33 cellular contexts compared by ENCODE assay signal in genomic region chr1:161494069-161494735, GRCh38. TPM values are rescaled to one million over a fixed set of nuclear protein-coding genes. Genes with fewer than 3 reads are reported as not detected.
A peak's percentile ranks its signal among the peaks of the same experiment; 100 is the strongest.
DNase-seq lines count a peak whose midpoint lies in the region; ATAC-seq, FAIRE-seq and TF ChIP-seq lines count a peak whose summit lies in the region.
"Had no signal": no experiment of that assay in that cellular context is flagged by ENCODE, and none has a peak within 500 bp of the region (broad histone marks: within the 10 kb centered on the region; RNA-seq: fewer than 3 reads in every experiment).

No MANE protein-coding gene starts in this region.

- no TSS peak for BruUV-seq in GM12878 (replicated peaks; lab: Mats Ljungman, UMichigan)
- no TSS peak for BruUV-seq in mammary epithelial cell (replicated peaks; lab: Mats Ljungman, UMichigan)

- H3K27me3 Mint-ChIP-seq in osteocyte (ENCODE audit: unreplicated experiment), result peaks cover 52% of the 10 kb centered on the region
- peaks cover 27% of the 10 kb centered on the region for H3K27me3 Mint-ChIP-seq in stimulated activated memory B cell treated with anti-CD40 and anti-IgM and Interleukin-4, amounts not matched to agents 10 μg/mL and 1 μg/mL and 100 μg/mL, for 72 hours

- no peaks in the 10 kb centered on the region for H3K9me3 ChIP-seq in GM12878 (replicated peaks; ENCODE audit: control insufficient read depth, insufficient read depth, low read length)
- no peaks in the 10 kb centered on the region for H3K9me3 ChIP-seq in mammary epithelial cell (replicated peaks; ENCODE audit: insufficient read depth, low read length)
- H3K9me3 ChIP-seq: BE2C, SJSA1 had no signal

- dilution Hi-C loops in mammary epithelial cell (cut with HindIII; ENCODE audit: low sequenced_read_pairs), result no loop called here

- H3K4me1 Mint-ChIP-seq in osteocyte (ENCODE audit: unreplicated experiment), result no peaks in the 10 kb centered on the region
- peaks cover 21% of the 10 kb centered on the region for H3K4me1 Mint-ChIP-seq in stimulated activated memory B cell treated with anti-CD40 and anti-IgM and Interleukin-4, amounts not matched to agents 10 μg/mL and 1 μg/mL and 100 μg/mL, for 72 hours

- H3K4me3 Mint-ChIP-seq in osteocyte (ENCODE audit: unreplicated experiment), result no peak overlapping the region
- H3K4me3 Mint-ChIP-seq in stimulated activated memory B cell treated with anti-CD40 and anti-IgM and Interleukin-4, amounts not matched to agents 10 μg/mL and 1 μg/mL and 100 μg/mL, for 72 hours, result no peak overlapping the region
- H3K4me3 Mint-ChIP-seq: CD14-positive monocyte; CD8-positive, alpha-beta memory T cell had no signal

- no peak overlapping the region for H3K4me3 ChIP-seq in GM12878
- no peak overlapping the region for H3K4me3 ChIP-seq in mammary epithelial cell (replicated peaks in 1 of 3; ENCODE audit: insufficient read depth in 1 of 3, low read depth in 2 of 3, low read length in 3 of 3)
- H3K4me3 ChIP-seq: PC-9, SJSA1 had no signal

- ATAC-seq in GM12878, result peak; percentile 58
- ATAC-seq in HG02642 (IDR thresholded peaks at IDR 0.05; ENCODE audit: poor library complexity, unreplicated experiment), result no peak
- ATAC-seq in stimulated activated memory B cell treated with anti-CD40 and anti-IgM and Interleukin-4, amounts not matched to agents 10 μg/mL and 1 μg/mL and 100 μg/mL, for 72 hours, result no peak

- no peak overlapping the region for H3K27ac Mint-ChIP-seq in osteocyte (ENCODE audit: unreplicated experiment)
- H3K27ac Mint-ChIP-seq in stimulated activated memory B cell treated with anti-CD40 and anti-IgM and Interleukin-4, amounts not matched to agents 10 μg/mL and 1 μg/mL and 100 μg/mL, for 72 hours, result no peak overlapping the region
- H3K27ac Mint-ChIP-seq: CD14-positive monocyte; CD8-positive, alpha-beta memory T cell had no signal

- POLR2A ChIA-PET in GM12878 (lab: Charles Lee), result interaction anchor here (0.5 kb wide), 1 partner anchor 269 kb away, joined by 3 read pairs; the partner anchor contains the start of gene TOMM40L

- no peak for TF ChIP-seq CTCF in GM12878 (IDR thresholded peaks at IDR 0.05 in 2 of 3, conservative IDR thresholded peaks at IDR 0.05 in 1 of 3; ENCODE audit: control insufficient read depth in 2 of 3, extremely low read depth in 1 of 3, insufficient read depth in 1 of 3, low read depth in 3 of 3, low read length in 3 of 3)
- TF ChIP-seq CTCF in osteocyte (IDR thresholded peaks at IDR 0.05), result no peak
- TF ChIP-seq CTCF in mammary epithelial cell (conservative IDR thresholded peaks at IDR 0.05 in 1 of 2, IDR thresholded peaks at IDR 0.05 in 1 of 2; ENCODE audit: extremely low read depth in 1 of 2, insufficient read depth in 1 of 2, low read depth in 1 of 2, low read length in 2 of 2), result no peak

- CTCF ChIA-PET in GM12878 (lab: Yijun Ruan, JAX) (interaction anchor here (1.5 kb wide), 1 partner anchor 11 kb away, joined by 6 read pairs; no protein-coding TSS in a partner anchor), mammary epithelial cell (lab: Charles Lee; ENCODE audit: low non-redundant PET) (no interaction called here)

- H2AFZ ChIP-seq in GM12878 (ENCODE audit: control insufficient read depth, low read depth, low read length) (no peak overlapping the region), mammary epithelial cell (ENCODE audit: low read depth, low read length) (no peak overlapping the region)
- H2AFZ ChIP-seq: PC-9 had no signal

- H3K4me1 ChIP-seq in GM12878 (ENCODE audit: control insufficient read depth, insufficient read depth, low read length) (no peaks in the 10 kb centered on the region), mammary epithelial cell (ENCODE audit: insufficient read depth, low read length) (no peaks in the 10 kb centered on the region)
- H3K4me1 ChIP-seq: BE2C, SJSA1 had no signal

- H3K27me3 ChIP-seq in GM12878 (replicated peaks in 1 of 2; ENCODE audit: control insufficient read depth in 2 of 2, insufficient read depth in 2 of 2, low read length in 1 of 2), result no peaks in the 10 kb centered on the region
- H3K27me3 ChIP-seq in mammary epithelial cell (ENCODE audit: insufficient read depth, low read length), result no peaks in the 10 kb centered on the region

- in situ Hi-C loops in GM12878 (cut with MboI), result no loop called here
- in situ Hi-C loops in mammary epithelial cell (cut with MboI; ENCODE audit: low sequenced_read_pairs in 2 of 2), result no loop called here

- H4K20me1 ChIP-seq in GM12878 (ENCODE audit: control insufficient read depth, insufficient read depth), result no peaks in the 10 kb centered on the region
- H4K20me1 ChIP-seq in mammary epithelial cell (ENCODE audit: insufficient read depth, low read length), result no peaks in the 10 kb centered on the region

- SMC1A ChIA-PET in GM12878 (lab: Charles Lee; ENCODE audit: uncharacterized antibody, unreplicated experiment), result interaction anchor here (0.9 to 2.4 kb wide), 2 partner anchors 8 to 12 kb away, joined by 4 to 5 read pairs; no protein-coding TSS in a partner anchor

- TF ChIP-seq RAD21 in GM12878 (IDR thresholded peaks at IDR 0.05; ENCODE audit: insufficient read depth, low read depth, low read length), result no peak

- no peak overlapping the region for H3K9ac ChIP-seq in GM12878 (ENCODE audit: control insufficient read depth, insufficient read depth, low read length)
- no peak overlapping the region for H3K9ac ChIP-seq in mammary epithelial cell (ENCODE audit: insufficient read depth, low read length)

- TF ChIP-seq POLR2A in GM12892 (IDR thresholded peaks at IDR 0.05; ENCODE audit: low read depth, low read length), result no peak
- TF ChIP-seq POLR2A in GM12878 (IDR thresholded peaks at IDR 0.05; ENCODE audit: low read depth, low read length), result no peak

- no peaks in the 10 kb centered on the region for H3K36me3 ChIP-seq in GM12878 (ENCODE audit: control insufficient read depth in 2 of 2, insufficient read depth in 2 of 2, low read length in 1 of 2)
- no peaks in the 10 kb centered on the region for H3K36me3 ChIP-seq in mammary epithelial cell (ENCODE audit: insufficient read depth, low read length)
- H3K36me3 ChIP-seq: BE2C, SJSA1 had no signal

- H3K36me3 Mint-ChIP-seq in osteocyte (ENCODE audit: unreplicated experiment), result no peaks in the 10 kb centered on the region
- H3K36me3 Mint-ChIP-seq in stimulated activated memory B cell treated with anti-CD40 and anti-IgM and Interleukin-4, amounts not matched to agents 10 μg/mL and 1 μg/mL and 100 μg/mL, for 72 hours, result no peaks in the 10 kb centered on the region
- H3K36me3 Mint-ChIP-seq: CD8-positive, alpha-beta memory T cell had no signal

- no peak for TF ChIP-seq EP300 in GM12878 (IDR thresholded peaks at IDR 0.05; ENCODE audit: borderline replicate concordance in 1 of 2, control insufficient read depth in 1 of 2, low read depth in 2 of 2, low read length in 2 of 2)

- RAD21 ChIA-PET in GM12878 (lab: Charles Lee; ENCODE audit: unreplicated experiment), result interaction anchor here (0.6 to 2.4 kb wide), 5 partner anchors 9 to 1490 kb away, joined by 3 to 8 read pairs (median 4); no protein-coding TSS in a partner anchor

- no peak overlapping the region for H3K4me2 ChIP-seq in GM12878 (ENCODE audit: control insufficient read depth, insufficient read depth)
- no peak overlapping the region for H3K4me2 ChIP-seq in mammary epithelial cell (ENCODE audit: insufficient read depth, low read depth, low read length)
- H3K4me2 ChIP-seq: PC-9 had no signal

- DNase-seq in GM12892 (ENCODE audit: insufficient read length) (no peak), RPMI7951 (ENCODE audit: low read depth) (peak; percentile 53), GM12878 (ENCODE audit: low read depth, low spot score) (no peak), osteocyte (ENCODE audit: extremely low spot score, unreplicated experiment) (peak; percentile 25), mammary epithelial cell (no peak), DMS79 (lab: John Stamatoyannopoulos, UW) (no peak)
- DNase-seq: 8988T; ACHN; BE2C; CD8-positive, alpha-beta memory T cell; DMS 273 treated with DMSO at 0.1 percent for 48 hours; DMS79 treated with DMSO at 0.1 percent for 48 hours; GF-D8; HCEC 1CT; Karpas-422; NCI-H1092 treated with DMSO at 0.1 percent for 48 hours; NCI-H1436; NCI-H187; NCI-H2081 treated with DMSO at 0.1 percent for 48 hours; NCI-H2171; NCI-H524 treated with DMSO at 0.1 percent for 48 hours; NCI-H774; NK-92 treated with Interleukin-12 subunit alpha and Interleukin-12 subunit beta, amount 100 ng/mL, for 24 hours; PC-9; Right ventricle myocardium superior; RPMI8226 had no signal

- H3K79me2 ChIP-seq in GM12878 (ENCODE audit: control insufficient read depth, insufficient read depth, low read length) (no peaks in the 10 kb centered on the region), mammary epithelial cell (ENCODE audit: insufficient read depth, low read length) (no peaks in the 10 kb centered on the region)

- intact Hi-C loops in GM12878 (cut with micrococcal nuclease; ENCODE audit: unreplicated experiment) (no loop called here), mammary epithelial cell (cut with micrococcal nuclease) (no loop called here)

- H3K9me3 Mint-ChIP-seq in osteocyte (ENCODE audit: unreplicated experiment), result no peaks in the 10 kb centered on the region
- no peaks in the 10 kb centered on the region for H3K9me3 Mint-ChIP-seq in stimulated activated memory B cell treated with anti-CD40 and anti-IgM and Interleukin-4, amounts not matched to agents 10 μg/mL and 1 μg/mL and 100 μg/mL, for 72 hours
- H3K9me3 Mint-ChIP-seq: CD8-positive, alpha-beta memory T cell had no signal

- WGBS in GM12878 (ENCODE audit: insufficient coverage, insufficient replicate concordance, low lambda C conversion rate, missing lambda C conversion rate), result 0% methylated on average over 4 of the region's 4 CpGs
- WGBS in mammary epithelial cell (ENCODE audit: low coverage, missing lambda C conversion rate), result 53% methylated on average over 4 of the region's 4 CpGs

- H3K27ac ChIP-seq in GM12878 (ENCODE audit: control insufficient read depth, insufficient read depth), result no peak overlapping the region
- no peak overlapping the region for H3K27ac ChIP-seq in mammary epithelial cell (ENCODE audit: insufficient read depth, low read depth, low read length)
- H3K27ac ChIP-seq: PC-9, SJSA1 had no signal

- FAIRE-seq in GM12892 (lab: Jason Lieb, UNC), result peak; percentile 53
- FAIRE-seq in GM12878 (lab: Jason Lieb, UNC), result no peak
- FAIRE-seq: GM18507, H1 had no signal

RNA-seq across cellular contexts. Expression of gene FCGR2A, which starts 11.1 kb away (rescaled TPM):
- 1.9 TPM for polyA plus RNA-seq in GM12892 (2012; ENCODE audit: missing spikeins)
- 0.68 and 2.9 TPM in 2 replicates for total RNA-seq in RPMI7951 (2014; rRNA removed; shearing (Covaris generic))
- 7.9 and 10.6 TPM in 2 replicates for total RNA-seq in GM12878 (2013; cell fraction: nucleolus; rRNA removed)
- total RNA-seq in GM12878 (2014; rRNA removed) (5.0 and 5.7 TPM in 2 replicates), GM12878 (2014; rRNA removed; fragmentation: Illumina TruSeq; extraction: Trizol) (5.3 and 7.0 TPM in 2 replicates), GM12878 (2021) (6.4 and 6.9 TPM in 2 replicates), osteocyte (not detected in 2 replicates), mammary epithelial cell (not detected)
- 0.41 TPM for polyA plus RNA-seq in GM12878 (2011; ENCODE audit: low read depth)
- polyA plus RNA-seq in GM12878 (2011; rRNA removed) (2.3 and 3.7 TPM in 2 replicates), GM12878 (2014; fragmentation: Illumina TruSeq; extraction: Trizol) (7.4 and 9.3 TPM in 2 replicates), GM12878 (2014; fragmentation: Nextera tagmentation; extraction: Ambion mirVana) (1 to 10 TPM; 3.8 to 4.2 TPM), GM12878 (2014; rRNA removed) (3.2 and 3.3 TPM in 2 replicates), GM12878 (2016; fragmentation: Nextera tagmentation; extraction: Ambion mirVana) (1 to 10 TPM; 3.1 to 3.6 TPM), mammary epithelial cell (0.08 TPM)
- polyA plus RNA-seq in GM12878 (2011; cell fraction: cytosol; rRNA removed), result 1.0 TPM in 2 replicates
- polyA plus RNA-seq in GM12878 (2011; cell fraction: nucleus; rRNA removed), result 2.4 and 2.9 TPM in 2 replicates
- polyA plus RNA-seq in GM12878 (2012), result 1.2 and 1.4 TPM in 2 replicates
- polyA minus RNA-seq in GM12878 (2011; rRNA and poly(A)+ RNA removed), result 1.5 and 1.8 TPM in 2 replicates
- 0.53 and 1.0 TPM in 2 replicates for polyA minus RNA-seq in GM12878 (2011; cell fraction: cytosol; rRNA and poly(A)+ RNA removed)
- 1.3 and 2.4 TPM in 2 replicates for polyA minus RNA-seq in GM12878 (2011; cell fraction: nucleus; rRNA and poly(A)+ RNA removed)
- not detected for polyA minus RNA-seq in mammary epithelial cell
- total RNA-seq: HT-29 had no signal
- polyA plus RNA-seq: CD8-positive, alpha-beta memory T cell had no signal

RNA-seq across cellular contexts. Expression of gene HSPA6, which starts 30.1 kb away (rescaled TPM):
- 0.66 TPM for polyA plus RNA-seq in GM12892 (2012; ENCODE audit: missing spikeins)
- total RNA-seq in RPMI7951 (2014; rRNA removed; shearing (Covaris generic)), result 0.12 TPM in 1 of 2 replicates, not detected in the other
- total RNA-seq in GM12878 (2013; cell fraction: nucleolus; rRNA removed), result 16.8 and 21.0 TPM in 2 replicates
- total RNA-seq in GM12878 (2014; rRNA removed) (0.65 and 0.96 TPM in 2 replicates), GM12878 (2014; rRNA removed; fragmentation: Illumina TruSeq; extraction: Trizol) (0.18 and 0.36 TPM in 2 replicates), GM12878 (2021) (1.6 and 1.8 TPM in 2 replicates), osteocyte (not detected in 2 replicates), mammary epithelial cell (under 1 TPM; 0.33 to 0.82 TPM)
- 0.81 TPM for polyA plus RNA-seq in GM12878 (2011; ENCODE audit: low read depth)
- polyA plus RNA-seq in GM12878 (2011; rRNA removed) (0.06 and 0.18 TPM in 2 replicates), GM12878 (2014; fragmentation: Illumina TruSeq; extraction: Trizol) (0.12 and 0.16 TPM in 2 replicates), GM12878 (2014; fragmentation: Nextera tagmentation; extraction: Ambion mirVana) (under 1 TPM; 0.05 to 0.09 TPM), GM12878 (2014; rRNA removed) (1.2 and 1.5 TPM in 2 replicates), GM12878 (2016; fragmentation: Nextera tagmentation; extraction: Ambion mirVana) (1 to 10 TPM; 8.5 to 8.8 TPM), mammary epithelial cell (0.79 TPM)
- polyA plus RNA-seq in GM12878 (2011; cell fraction: cytosol; rRNA removed), result 0.42 and 0.64 TPM in 2 replicates
- polyA plus RNA-seq in GM12878 (2011; cell fraction: nucleus; rRNA removed), result 2.0 and 4.2 TPM in 2 replicates
- polyA plus RNA-seq in GM12878 (2012), result 1.1 and 1.4 TPM in 2 replicates
- 0.15 and 0.41 TPM in 2 replicates for polyA minus RNA-seq in GM12878 (2011; rRNA and poly(A)+ RNA removed)
- 0.94 TPM in 1 of 2 replicates, not detected in the other for polyA minus RNA-seq in GM12878 (2011; cell fraction: cytosol; rRNA and poly(A)+ RNA removed)
- polyA minus RNA-seq in GM12878 (2011; cell fraction: nucleus; rRNA and poly(A)+ RNA removed), result 1.1 and 5.1 TPM in 2 replicates
- polyA minus RNA-seq in mammary epithelial cell, result not detected

RNA-seq across cellular contexts. Expression of gene FCGR3A, which starts 55.4 kb away (rescaled TPM):
- polyA plus RNA-seq in GM12892 (2012; ENCODE audit: missing spikeins), result not detected
- not detected in 2 replicates for total RNA-seq in RPMI7951 (2014; rRNA removed; shearing (Covaris generic))
- not detected in 2 replicates for total RNA-seq in GM12878 (2013; cell fraction: nucleolus; rRNA removed)
- total RNA-seq in GM12878 (2014; rRNA removed), result 0.05 TPM in 1 of 2 replicates, not detected in the other
- total RNA-seq in GM12878 (2014; rRNA removed; fragmentation: Illumina TruSeq; extraction: Trizol), result not detected in 2 replicates
- total RNA-seq in GM12878 (2021), result 0.10 TPM in 1 of 2 replicates, not detected in the other
- polyA plus RNA-seq in GM12878 (2011; ENCODE audit: low read depth), result not detected
- polyA plus RNA-seq in GM12878 (2011; rRNA removed), result not detected in 2 replicates
- polyA plus RNA-seq in GM12878 (2011; cell fraction: cytosol; rRNA removed), result not detected in 2 replicates
- polyA plus RNA-seq in GM12878 (2011; cell fraction: nucleus; rRNA removed), result 0.06 TPM in 1 of 2 replicates, not detected in the other
- not detected in 2 replicates for polyA plus RNA-seq in GM12878 (2012)
- not detected in 2 replicates for polyA plus RNA-seq in GM12878 (2014; fragmentation: Illumina TruSeq; extraction: Trizol)
- polyA plus RNA-seq in GM12878 (2014; fragmentation: Nextera tagmentation; extraction: Ambion mirVana), result not detected
- not detected in 2 replicates for polyA plus RNA-seq in GM12878 (2014; rRNA removed)
- polyA plus RNA-seq in GM12878 (2016; fragmentation: Nextera tagmentation; extraction: Ambion mirVana), result under 1 TPM in 1 of 2 experiments, not detected in 1; 0.09 TPM
- polyA minus RNA-seq in GM12878 (2011; rRNA and poly(A)+ RNA removed), result 0.10 TPM in 1 of 2 replicates, not detected in the other
- polyA minus RNA-seq in GM12878 (2011; cell fraction: cytosol; rRNA and poly(A)+ RNA removed), result not detected in 2 replicates
- not detected in 2 replicates for polyA minus RNA-seq in GM12878 (2011; cell fraction: nucleus; rRNA and poly(A)+ RNA removed)
- not detected in 2 replicates for total RNA-seq in osteocyte
- total RNA-seq in mammary epithelial cell, result not detected
- not detected for polyA plus RNA-seq in mammary epithelial cell
- not detected for polyA minus RNA-seq in mammary epithelial cell
- total RNA-seq: H1, HT-29, PC-9, SJSA1 had no signal
- polyA plus RNA-seq: H1 had no signal

Comparison
In these comparisons a context has a peak if more than half of its experiments do, and no peak if none do; other contexts are left out.
1. DNase-seq: peak in RPMI7951 (single experiment) and osteocyte (single experiment); none in GM12892 (single experiment), GM12878 (single experiment), mammary epithelial cell (single experiment) and DMS79 (single experiment).